Comparison of ENCODE assay signal across 8 cellular contexts in genomic region chr21:42524341-42525227, GRCh38. TPM values are rescaled to one million over a fixed set of nuclear protein-coding genes. Genes with fewer than 3 reads are reported as not detected.
DNase-seq lines count a peak whose midpoint lies in the region; ATAC-seq and TF ChIP-seq lines count a peak whose summit lies in the region.

No MANE protein-coding gene starts in this region.

- no peaks in the 10 kb centered on the region for H3K9me3 Mint-ChIP-seq in CD4-positive, CD25-positive, alpha-beta regulatory T cell

- no peak overlapping the region for H3K4me3 ChIP-seq in CD4-positive, CD25-positive, alpha-beta regulatory T cell (ENCODE audit: low read depth, low read length)
- peak overlapping the region; percentile 11 to 47 (median 26) for H3K4me3 ChIP-seq in breast epithelium

- peaks cover 25% of the 10 kb centered on the region for H3K4me1 ChIP-seq in CD4-positive, CD25-positive, alpha-beta regulatory T cell (ENCODE audit: control insufficient read depth, insufficient read depth, low read length, poor library complexity, severe bottlenecking)
- H3K4me1 ChIP-seq in breast epithelium, result peaks cover 0 to 4% of the 10 kb centered on the region in 2 donors

- peak; percentile 18 to 32 for ATAC-seq in CD4-positive, CD25-positive, alpha-beta regulatory T cell (ENCODE audit: low read depth in 2 of 2)
- ATAC-seq in GM18907 (IDR thresholded peaks at IDR 0.05; ENCODE audit: unreplicated experiment), result peak; percentile 69
- ATAC-seq in HG03095 (IDR thresholded peaks at IDR 0.05; ENCODE audit: unreplicated experiment), result peak; percentile 57

- peaks cover 21% of the 10 kb centered on the region for H3K36me3 ChIP-seq in CD4-positive, CD25-positive, alpha-beta regulatory T cell (ENCODE audit: control insufficient read depth, insufficient read depth, low read length)
- H3K36me3 ChIP-seq in breast epithelium, result no peaks in the 10 kb centered on the region

- intact Hi-C loops in breast epithelium (cut with DNase I; ENCODE audit: low total_unique reads), result no loop called here

- H3K27ac ChIP-seq in CD4-positive, CD25-positive, alpha-beta regulatory T cell (ENCODE audit: insufficient read depth, low read length, poor library complexity, severe bottlenecking), result no peak overlapping the region
- H3K27ac ChIP-seq in breast epithelium, result peak overlapping the region; percentile 76 to 86
- peak overlapping the region; percentile 53 for H3K27ac ChIP-seq in temporal lobe (ENCODE audit: low read depth, low read length)

- H3K9me3 ChIP-seq in CD4-positive, CD25-positive, alpha-beta regulatory T cell (ENCODE audit: control insufficient read depth in 2 of 2, low read length in 2 of 2), result no peaks in the 10 kb centered on the region
- no peaks in the 10 kb centered on the region for H3K9me3 ChIP-seq in breast epithelium

- peak overlapping the region in 3 of 4 donors; percentile 13 to 85 (median 26) for H3K4me3 Mint-ChIP-seq in CD4-positive, CD25-positive, alpha-beta regulatory T cell

- H3K36me3 Mint-ChIP-seq in CD4-positive, CD25-positive, alpha-beta regulatory T cell, result peaks cover 23% of the 10 kb centered on the region

- no peaks in the 10 kb centered on the region for H3K27me3 ChIP-seq in CD4-positive, CD25-positive, alpha-beta regulatory T cell (ENCODE audit: control insufficient read depth, insufficient read depth, low read length)
- H3K27me3 ChIP-seq in breast epithelium, result no peaks in the 10 kb centered on the region

- TF ChIP-seq POLR2A in breast epithelium (IDR thresholded peaks at IDR 0.05), result no peak

- H3K4me1 Mint-ChIP-seq in CD4-positive, CD25-positive, alpha-beta regulatory T cell, result peaks cover 15 to 49% (median 44%) of the 10 kb centered on the region in 4 donors

- H3K27ac Mint-ChIP-seq in CD4-positive, CD25-positive, alpha-beta regulatory T cell, result peak overlapping the region; percentile 62 to 90 (median 79)

- no peak for TF ChIP-seq CTCF in breast epithelium (IDR thresholded peaks at IDR 0.05)

- peak in 1 of 3 donors; percentile 10 for DNase-seq in CD4-positive, CD25-positive, alpha-beta regulatory T cell
- DNase-seq in NCI-H2227 treated with DMSO at 0.1 percent for 48 hours (lab: John Stamatoyannopoulos, UW), result peak; percentile 41
- peak; percentile 74 to 75 for DNase-seq in breast epithelium (ENCODE audit: low spot score in 2 of 2)
- peak; percentile 68 for DNase-seq in left kidney (ENCODE audit: low read depth, low spot score)
- DNase-seq in NCI-H1694 (lab: John Stamatoyannopoulos, UW), result no peak

- no peaks in the 10 kb centered on the region for H3K27me3 Mint-ChIP-seq in CD4-positive, CD25-positive, alpha-beta regulatory T cell

RNA-seq across cellular contexts. Expression of gene SLC37A1, which starts 10.9 kb away (rescaled TPM):
- total RNA-seq in CD4-positive, CD25-positive, alpha-beta regulatory T cell, result 18.8 TPM
- 1 to 10 TPM; 2.8 to 3.6 (median 3.4) TPM for polyA plus RNA-seq in CD4-positive, CD25-positive, alpha-beta regulatory T cell
- total RNA-seq in breast epithelium, result 10 to 100 TPM in 2 of 3 donors, 1 to 10 TPM in 1; 7.5 to 18.4 (median 18.4) TPM
- 26.1 TPM for total RNA-seq in temporal lobe

RNA-seq across cellular contexts. Expression of gene RSPH1, which starts 28.6 kb away (rescaled TPM):
- 0.25 TPM for total RNA-seq in CD4-positive, CD25-positive, alpha-beta regulatory T cell
- polyA plus RNA-seq in CD4-positive, CD25-positive, alpha-beta regulatory T cell, result not detected
- total RNA-seq in breast epithelium, result 1 to 10 TPM in 1 of 3 donors, under 1 TPM in 2; 0.48 to 2.3 (median 0.88) TPM
- 0.98 TPM for total RNA-seq in temporal lobe
